18 cellular contexts compared by ENCODE assay signal in genomic region chr16:9148376-9149015, GRCh38. TPM values are rescaled to one million over a fixed set of nuclear protein-coding genes. Genes with fewer than 3 reads are reported as not detected.
DNase-seq lines count a peak whose midpoint lies in the region; ATAC-seq and TF ChIP-seq lines count a peak whose summit lies in the region.
"Had no signal": no experiment of that assay in that cellular context is flagged by ENCODE, and none has a peak within 500 bp of the region (broad histone marks: within the 10 kb centered on the region; RNA-seq: fewer than 3 reads in every experiment).

No MANE protein-coding gene starts in this region.

- TF ChIP-seq CTCF in glutamatergic neuron (IDR thresholded peaks at IDR 0.05; ENCODE audit: partially characterized antibody, unreplicated experiment) (no peak), neural crest cell (conservative IDR thresholded peaks at IDR 0.05) (no peak), heart right ventricle (IDR thresholded peaks at IDR 0.05) (no peak)

- peaks cover 19% of the 10 kb centered on the region for H3K9me3 Mint-ChIP-seq in glutamatergic neuron (ENCODE audit: unreplicated experiment)
- H3K9me3 Mint-ChIP-seq in neural crest cell: peaks cover 5% of the 10 kb centered on the region

- H3K9ac ChIP-seq in HUES64 (ENCODE audit: low read depth, low read length): no peak overlapping the region
- H3K9ac ChIP-seq: GM23248 had no signal

- H3K4me1 Mint-ChIP-seq in glutamatergic neuron (ENCODE audit: low read depth, unreplicated experiment) (peaks cover 29% of the 10 kb centered on the region), neural crest cell (peaks cover 35% of the 10 kb centered on the region)

- no peak overlapping the region for H3K4me3 ChIP-seq in HUES64 (ENCODE audit: low read length)
- H3K4me3 ChIP-seq in heart right ventricle: no peak overlapping the region
- H3K4me3 ChIP-seq: GM23248 had no signal

- H3K27ac Mint-ChIP-seq in glutamatergic neuron (ENCODE audit: unreplicated experiment) (peak overlapping the region; percentile 98), neural crest cell (ENCODE audit: unreplicated experiment) (no peak overlapping the region)
- H3K27ac Mint-ChIP-seq: CD14-positive monocyte had no signal

- H3K36me3 ChIP-seq in HUES64 (ENCODE audit: insufficient read depth, low read length) (no peaks in the 10 kb centered on the region), heart right ventricle (no peaks in the 10 kb centered on the region)

- peak overlapping the region; percentile 54 for H3K4me3 Mint-ChIP-seq in glutamatergic neuron (ENCODE audit: unreplicated experiment)
- peak overlapping the region; percentile 21 for H3K4me3 Mint-ChIP-seq in neural crest cell
- H3K4me3 Mint-ChIP-seq: CD14-positive monocyte had no signal

- H3K36me3 Mint-ChIP-seq in glutamatergic neuron (ENCODE audit: unreplicated experiment): peaks cover 10% of the 10 kb centered on the region
- peaks cover 5% of the 10 kb centered on the region for H3K36me3 Mint-ChIP-seq in neural crest cell (ENCODE audit: low read depth)
- H3K36me3 Mint-ChIP-seq: CD14-positive monocyte had no signal

- H3K27me3 ChIP-seq in HUES64 (ENCODE audit: insufficient read depth, low read length): no peaks in the 10 kb centered on the region
- H3K27me3 ChIP-seq in heart right ventricle: no peaks in the 10 kb centered on the region

- peaks cover 22% of the 10 kb centered on the region for H3K4me1 ChIP-seq in HUES64 (ENCODE audit: insufficient read depth, low read length)
- no peaks in the 10 kb centered on the region for H3K4me1 ChIP-seq in heart right ventricle

- no peak for ATAC-seq in activated CD4-positive, CD25-positive, alpha-beta regulatory T cell treated with anti-CD3 and anti-CD28 coated beads, Interleukin-2, amount 50 U/mL, for 24 hours
- no peak for ATAC-seq in heart right ventricle
- ATAC-seq: PC-3 had no signal

- 49% methylated on average over 8 of the region's 9 CpGs for WGBS in HUES64
- 66 to 67% methylated on average over 8 to 9 of the region's 9 CpGs for WGBS in heart right ventricle, 2 donors

- peaks cover 8% of the 10 kb centered on the region for H3K27me3 Mint-ChIP-seq in glutamatergic neuron (ENCODE audit: unreplicated experiment)
- peaks cover 3% of the 10 kb centered on the region for H3K27me3 Mint-ChIP-seq in neural crest cell (ENCODE audit: low read depth)

- H3K27ac ChIP-seq in HUES64 (ENCODE audit: low read depth, low read length): peak overlapping the region; percentile 14; the same call in 1 of the 2 replicates
- H3K27ac ChIP-seq in heart right ventricle: no peak overlapping the region
- H3K27ac ChIP-seq: GM23248 had no signal

- intact Hi-C loops in heart right ventricle (cut with DNase I): no loop called here

- DNase-seq in NCI-H69 (lab: John Stamatoyannopoulos, UW) (peak; percentile 34), glutamatergic neuron (peak; percentile 45), neural crest cell (ENCODE audit: low read depth, low spot score) (no peak), SHP77 treated with DMSO at 0.1 percent for 48 hours (lab: John Stamatoyannopoulos, UW) (no peak), heart right ventricle (no peak), MV-4-11 (lab: John Stamatoyannopoulos, UW) (no peak)
- DNase-seq: DND-41, GM23248, KBM-7, NCI-H1694 treated with DMSO at 0.1 percent for 48 hours, NCI-H345, PC-3, RPMI8226, SIG-M5, T-helper 1 cell had no signal

- H3K9me3 ChIP-seq in HUES64 (ENCODE audit: insufficient read depth, low read depth, low read length) (no peaks in the 10 kb centered on the region), heart right ventricle (no peaks in the 10 kb centered on the region)

RNA-seq across cellular contexts. Expression of gene HAPSTR1, which starts 57.1 kb away (rescaled TPM):
- polyA plus RNA-seq in HUES64 (2013, experiment 1 of 2): 29.9 TPM
- polyA plus RNA-seq in HUES64 (2013, experiment 2 of 2): 27.1 TPM
- 143 TPM for total RNA-seq in glutamatergic neuron (ENCODE audit: unreplicated experiment)
- total RNA-seq in neural crest cell: 80.1 and 81.1 TPM in 2 replicates
- total RNA-seq in heart right ventricle: 10 to 100 TPM; 57.2 to 74.7 (median 64.1) TPM
- 10 to 100 TPM; 10.2 to 11.7 TPM for polyA plus RNA-seq in heart right ventricle

Comparison
In these comparisons a context has a peak if more than half of its experiments do, and no peak if none do; other contexts are left out.
1. DNase-seq: peak in NCI-H69 (single experiment) and glutamatergic neuron (single experiment); none in neural crest cell (single experiment), SHP77 treated with DMSO at 0.1 percent for 48 hours (single experiment), heart right ventricle (0 of 2) and MV-4-11 (single experiment).